Comparison of ENCODE assay signal across 3 cellular contexts in genomic region chr6:67878216-67878615, GRCh38.
A peak's percentile ranks its signal among the peaks of the same experiment; 100 is the strongest.
DNase-seq lines count a peak whose midpoint lies in the region; ATAC-seq, FAIRE-seq and TF ChIP-seq lines count a peak whose summit lies in the region.
"Not testable (repeated sequence)": the region's sequence is repeated elsewhere in the genome, so short reads cannot be mapped to it uniquely, and the experiment has no call there.

No MANE protein-coding gene starts in this region.

- H3K4ac ChIP-seq in trophoblast cell (ENCODE audit: low read depth, low read length) = not testable (repeated sequence)

- H2BK5ac ChIP-seq in trophoblast cell (ENCODE audit: low read depth, low read length, poor library complexity) = peak overlapping the region; percentile 21

- not testable (repeated sequence) for H3K18ac ChIP-seq in trophoblast cell (ENCODE audit: low read length)

- FAIRE-seq in K562 (lab: Jason Lieb, UNC) = not testable (repeated sequence)

- CTCF ChIA-PET in K562 (lab: Yijun Ruan, JAX; ENCODE audit: low intra/inter-chr PET ratio) = not testable (repeated sequence)

- intact Hi-C loops in K562 (cut with micrococcal nuclease) = loop anchor here (10.0 kb wide), 1 partner anchor 103 kb away; no protein-coding TSS in a partner anchor

- H3K4me3 ChIP-seq in K562; epithelial cell of esophagus (ENCODE audit: low read length); trophoblast cell (ENCODE audit: low read depth, low read length): not testable (repeated sequence)

- not testable (repeated sequence) for TF ChIP-seq EP300 in K562 (IDR thresholded peaks at IDR 0.05; ENCODE audit: low read length)

- not testable (repeated sequence) for BruUV-seq in K562 (replicated peaks; lab: Mats Ljungman, UMichigan)

- not testable (repeated sequence) for H4K20me1 ChIP-seq in K562 (replicated peaks; ENCODE audit: control insufficient read depth, insufficient read depth, low read length)

- not testable (repeated sequence) for TF ChIP-seq CTCF in K562 (IDR thresholded peaks at IDR 0.05 in 2 of 3, conservative IDR thresholded peaks at IDR 0.05 in 1 of 3; ENCODE audit: insufficient read depth in 2 of 3, low read depth in 1 of 3, low read length in 3 of 3); epithelial cell of esophagus (IDR thresholded peaks at IDR 0.05; ENCODE audit: insufficient read depth, low read depth, low read length, missing control alignments)

- in situ Hi-C loops in K562 (cut with MboI) = not testable (repeated sequence)

- H3K23ac ChIP-seq in trophoblast cell (ENCODE audit: low read length) = not testable (repeated sequence)

- peak in 1 of 4 experiments; percentile 24 for DNase-seq in K562 (ENCODE audit: extremely low read depth in 1 of 4, low spot score in 3 of 4)
- peak; percentile 24 for DNase-seq in epithelial cell of esophagus (ENCODE audit: low read depth)
- DNase-seq in trophoblast cell = not testable (repeated sequence)

- not testable (repeated sequence) for H3K27ac ChIP-seq in K562 (ENCODE audit: extremely low read depth, low read depth, low read length); trophoblast cell (ENCODE audit: low read depth, low read length)

- not testable (repeated sequence) for H3K79me1 ChIP-seq in trophoblast cell (ENCODE audit: low read length)

- not testable (repeated sequence) for H3K14ac ChIP-seq in trophoblast cell (ENCODE audit: low read length)

- peaks cover 10 to 19% of the 10 kb centered on the region in 2 experiments for H3K4me1 ChIP-seq in K562 (replicated peaks in 1 of 2; ENCODE audit: control insufficient read depth in 2 of 2, insufficient read depth in 2 of 2, low read length in 2 of 2)
- not testable (repeated sequence) for H3K4me1 ChIP-seq in trophoblast cell (ENCODE audit: control insufficient read depth in 1 of 2, insufficient read depth in 2 of 2, low read length in 2 of 2)

- not testable (repeated sequence) for TF ChIP-seq RAD21 in K562 (CRISPR knock-in tag; conservative IDR thresholded peaks at IDR 0.05 in 1 of 2, IDR thresholded peaks at IDR 0.05 in 1 of 2)

- H2BK12ac ChIP-seq in trophoblast cell (ENCODE audit: low read length) = not testable (repeated sequence)

- not testable (repeated sequence) for H3K27me3 ChIP-seq in K562 (ENCODE audit: control insufficient read depth in 2 of 2, insufficient read depth in 2 of 2, low read length in 2 of 2); trophoblast cell (ENCODE audit: insufficient read depth, low read length)

- H2AK5ac ChIP-seq in trophoblast cell (ENCODE audit: low read length) = not testable (repeated sequence)

- H2BK120ac ChIP-seq in trophoblast cell (ENCODE audit: insufficient read depth, low read length, poor library complexity) = peak overlapping the region; percentile 11

- H3K9me3 ChIP-seq in K562 (replicated peaks; ENCODE audit: control insufficient read depth, insufficient read depth, low read depth, low read length); trophoblast cell (ENCODE audit: insufficient read depth, low read depth, low read length): not testable (repeated sequence)

- POLR2A ChIA-PET in K562 (lab: Yijun Ruan, JAX) = interaction anchor here (0.7 to 1.9 kb wide), 7 partner anchors 8 to 179 kb away, joined by 3 to 11 read pairs (median 3); no protein-coding TSS in a partner anchor

- not testable (repeated sequence) for H2AFZ ChIP-seq in K562 (ENCODE audit: low read depth, low read length); trophoblast cell (ENCODE audit: insufficient read depth, low read length, poor library complexity)

- ATAC-seq in K562 = not testable (repeated sequence)

- not testable (repeated sequence) for TF ChIP-seq POLR2A in K562 (conservative IDR thresholded peaks at IDR 0.05)

- WGBS in K562 (ENCODE audit: insufficient coverage, low coverage, missing lambda C conversion rate) = 48% methylated on average over 7 of the region's 7 CpGs
- WGBS in trophoblast cell (ENCODE audit: extremely low coverage, insufficient coverage, insufficient read length) = 60% methylated on average over 1 of the region's 7 CpGs

- H4K91ac ChIP-seq in trophoblast cell (ENCODE audit: low read depth, low read length) = not testable (repeated sequence)

- peaks cover 38% of the 10 kb centered on the region for H3K79me2 ChIP-seq in K562 (ENCODE audit: control insufficient read depth, insufficient read depth, low read length)
- H3K79me2 ChIP-seq in trophoblast cell (ENCODE audit: control insufficient read depth, insufficient read depth, low read length, poor library complexity) = not testable (repeated sequence)

- not testable (repeated sequence) for H3K9me1 ChIP-seq in K562 (ENCODE audit: control insufficient read depth, insufficient read depth, low read length)

- H4K12ac ChIP-seq in trophoblast cell (ENCODE audit: low read depth, low read length) = not testable (repeated sequence)

- not testable (repeated sequence) for H3K9ac ChIP-seq in K562 (ENCODE audit: insufficient read depth in 1 of 2, low read depth in 2 of 2, low read length in 2 of 2); trophoblast cell (ENCODE audit: low read length)

- not testable (repeated sequence) for H4K8ac ChIP-seq in trophoblast cell (ENCODE audit: low read depth, low read length)

- H3K36me3 ChIP-seq in K562 (ENCODE audit: control insufficient read depth, insufficient read depth, low read length) = peaks cover 27% of the 10 kb centered on the region
- H3K36me3 ChIP-seq in trophoblast cell (ENCODE audit: control insufficient read depth in 1 of 2, insufficient read depth in 2 of 2, low read length in 2 of 2) = not testable (repeated sequence)

- not testable (repeated sequence) for H3K4me2 ChIP-seq in K562 (ENCODE audit: insufficient read depth, low read length); trophoblast cell (ENCODE audit: low read length)

TF ChIP-seq in K562, 482 proteins besides CTCF, POLR2A, EP300 and RAD21:
- TF ChIP-seq REST (CRISPR knock-in tag; IDR thresholded peaks at IDR 0.05; ENCODE audit: low read depth) (0 out of 2 replicates have a peak, but pooled peaks have one; percentile 13), TFAP4 (CRISPR knock-in tag; IDR thresholded peaks at IDR 0.05; ENCODE audit: borderline replicate concordance) (peak; percentile 21; the same call in 1 of the 2 replicates), SIRT6 (IDR thresholded peaks at IDR 0.05; ENCODE audit: low read depth, low read length) (peak; percentile 18), SP1 (CRISPR knock-in tag; IDR thresholded peaks at IDR 0.05) (0 out of 2 replicates have a peak, but pooled peaks have one; percentile 4), OTX1 (CRISPR knock-in tag; IDR thresholded peaks at IDR 0.05) (peak; percentile 81), NFIC (IDR thresholded peaks at IDR 0.05) (peak; percentile 11; the same call in 1 of the 2 replicates), SUPT5H (IDR thresholded peaks at IDR 0.05) (peak; percentile 3; the same call in 1 of the 2 replicates), ELF4 (CRISPR knock-in tag; IDR thresholded peaks at IDR 0.05) (peak; percentile 40; the same call in 1 of the 2 replicates), POLR2B (IDR thresholded peaks at IDR 0.05; ENCODE audit: low read depth, partially characterized antibody) (peak; percentile 52)
- TF ChIP-seq, protein P1, sequence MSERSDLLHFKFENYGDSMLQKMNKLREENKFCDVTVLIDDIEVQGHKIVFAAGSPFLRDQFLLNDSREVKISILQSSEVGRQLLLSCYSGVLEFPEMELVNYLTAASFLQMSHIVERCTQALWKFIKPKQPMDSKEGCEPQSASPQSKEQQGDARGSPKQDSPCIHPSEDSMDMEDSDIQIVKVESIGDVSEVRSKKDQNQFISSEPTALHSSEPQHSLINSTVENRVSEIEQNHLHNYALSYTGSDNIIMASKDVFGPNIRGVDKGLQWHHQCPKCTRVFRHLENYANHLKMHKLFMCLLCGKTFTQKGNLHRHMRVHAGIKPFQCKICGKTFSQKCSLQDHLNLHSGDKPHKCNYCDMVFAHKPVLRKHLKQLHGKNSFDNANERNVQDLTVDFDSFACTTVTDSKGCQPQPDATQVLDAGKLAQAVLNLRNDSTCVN (CRISPR knock-in tag; IDR thresholded peaks at IDR 0.05) = 0 out of 2 replicates have a peak, but pooled peaks have one; percentile 19
